In genomic region chr2:45849491-45850283, GRCh38 we compare ENCODE assay signal across 12 cellular contexts.
DNase-seq lines count a peak whose midpoint lies in the region; ATAC-seq, FAIRE-seq and TF ChIP-seq lines count a peak whose summit lies in the region.
"Had no signal": no experiment of that assay in that cellular context is flagged by ENCODE, and none has a peak within 500 bp of the region (broad histone marks: within the 10 kb centered on the region; RNA-seq: fewer than 3 reads in every experiment).

No MANE protein-coding gene starts in this region.

- peaks cover 10% of the 10 kb centered on the region for H3K4me1 Mint-ChIP-seq in T-helper 17 cell

- SMC1A ChIA-PET in GM12878 (lab: Charles Lee; ENCODE audit: uncharacterized antibody, unreplicated experiment) = interaction anchor here (0.8 to 12.5 kb wide), 13 partner anchors 9 to 197 kb away, joined by 3 to 246 read pairs (median 5); no protein-coding TSS in a partner anchor

- POLR2A ChIA-PET in GM12878 (lab: Charles Lee) = interaction anchor here (0.5 to 5.7 kb wide), 9 partner anchors 10 to 40 kb away, joined by 3 to 77 read pairs (median 4); no protein-coding TSS in a partner anchor

- H4K20me1 ChIP-seq in Karpas-422 (ENCODE audit: insufficient read depth, low read depth, low read length) (no peaks in the 10 kb centered on the region), GM12878 (ENCODE audit: control insufficient read depth, insufficient read depth) (no peaks in the 10 kb centered on the region), osteoblast (ENCODE audit: insufficient read depth, low read length) (no peaks in the 10 kb centered on the region)

- H3K4me3 Mint-ChIP-seq in T-helper 17 cell = no peak overlapping the region

- in situ Hi-C loops in GM12878 (cut with MboI) = no loop called here

- DNase-seq in DMS 273 (lab: John Stamatoyannopoulos, UW; ENCODE audit: unreplicated experiment) (peak; percentile 37), DMS 273 treated with DMSO at 0.1 percent for 48 hours (lab: John Stamatoyannopoulos, UW) (no peak), Karpas-422 (no peak), GM12878 (ENCODE audit: low read depth, low spot score) (no peak), osteoblast (ENCODE audit: insufficient read length, low spot score, missing footprints) (peak; percentile 79), medulla oblongata (ENCODE audit: extremely low spot score) (no peak), T-helper 17 cell (no peak)
- DNase-seq: dorsolateral prefrontal cortex, NCI-H2029 had no signal

- no peak for TF ChIP-seq EP300 in GM12878 (IDR thresholded peaks at IDR 0.05; ENCODE audit: borderline replicate concordance in 1 of 2, control insufficient read depth in 1 of 2, low read depth in 2 of 2, low read length in 2 of 2)

- CTCF ChIA-PET in GM12878 (lab: Yijun Ruan, JAX) = interaction anchor here (0.7 to 4.7 kb wide), 5 partner anchors 8 to 197 kb away, joined by 3 to 25 read pairs (median 10); no protein-coding TSS in a partner anchor

- WGBS in GM12878 (ENCODE audit: insufficient coverage, insufficient replicate concordance, low lambda C conversion rate, missing lambda C conversion rate) = 49% methylated on average over 7 of the region's 7 CpGs

- H2AFZ ChIP-seq in Karpas-422 (ENCODE audit: low read length) (no peak overlapping the region), GM12878 (ENCODE audit: control insufficient read depth, low read depth, low read length) (no peak overlapping the region), osteoblast (ENCODE audit: low read length) (no peak overlapping the region)

- no peak overlapping the region for H3K27ac Mint-ChIP-seq in T-helper 17 cell
- H3K27ac Mint-ChIP-seq: progenitor cell of endocrine pancreas had no signal

- H3K27me3 Mint-ChIP-seq in T-helper 17 cell = no peaks in the 10 kb centered on the region

- TF ChIP-seq CTCF in GM12878 (IDR thresholded peaks at IDR 0.05 in 2 of 3, conservative IDR thresholded peaks at IDR 0.05 in 1 of 3; ENCODE audit: control insufficient read depth in 2 of 3, extremely low read depth in 1 of 3, insufficient read depth in 1 of 3, low read depth in 3 of 3, low read length in 3 of 3) = no peak
- no peak for TF ChIP-seq CTCF in osteoblast (IDR thresholded peaks at IDR 0.05; ENCODE audit: extremely low read depth, low read depth, low read length)

- peak; percentile 73 for ATAC-seq in GM12878
- no peak for ATAC-seq in T-helper 17 cell
- no peak for ATAC-seq in GM18907 (IDR thresholded peaks at IDR 0.05; ENCODE audit: unreplicated experiment)

- H3K27ac ChIP-seq in Karpas-422 (ENCODE audit: low read length) (peak overlapping the region; percentile 99), GM12878 (ENCODE audit: control insufficient read depth, insufficient read depth) (peak overlapping the region; percentile 34; the same call in 1 of the 2 replicates), osteoblast (ENCODE audit: low read depth, low read length) (peak overlapping the region; percentile 5)
- H3K27ac ChIP-seq: 22Rv1 had no signal

- H3K36me3 ChIP-seq in Karpas-422 (ENCODE audit: insufficient read depth, low read length) (peaks cover 56% of the 10 kb centered on the region), GM12878 (ENCODE audit: control insufficient read depth in 2 of 2, insufficient read depth in 2 of 2, low read length in 1 of 2) (peaks cover 2 to 5% of the 10 kb centered on the region in 2 experiments; a peak in 3 of 4 replicates), osteoblast (ENCODE audit: insufficient read depth, low read length) (no peaks in the 10 kb centered on the region)

- no peaks in the 10 kb centered on the region for H3K36me3 Mint-ChIP-seq in T-helper 17 cell (ENCODE audit: low read depth)

- TF ChIP-seq RAD21 in GM12878 (IDR thresholded peaks at IDR 0.05; ENCODE audit: insufficient read depth, low read depth, low read length) = no peak

- no peaks in the 10 kb centered on the region for H3K27me3 ChIP-seq in Karpas-422 (ENCODE audit: low read length)
- no peaks in the 10 kb centered on the region for H3K27me3 ChIP-seq in GM12878 (replicated peaks in 1 of 2; ENCODE audit: control insufficient read depth in 2 of 2, insufficient read depth in 2 of 2, low read length in 1 of 2)
- H3K27me3 ChIP-seq in osteoblast (ENCODE audit: insufficient read depth, low read length) = no peaks in the 10 kb centered on the region
- H3K27me3 ChIP-seq: dorsolateral prefrontal cortex had no signal

- H3K9me3 ChIP-seq in Karpas-422 (ENCODE audit: low read length) (no peaks in the 10 kb centered on the region), GM12878 (replicated peaks; ENCODE audit: control insufficient read depth, insufficient read depth, low read length) (peaks cover 4% of the 10 kb centered on the region; the same call in 2 of the 3 replicates), osteoblast (ENCODE audit: low read depth, low read length) (no peaks in the 10 kb centered on the region), T-helper 17 cell (ENCODE audit: control insufficient read depth, low read length, poor library complexity, severe bottlenecking) (no peaks in the 10 kb centered on the region)

- H3K9me2 ChIP-seq in Karpas-422 (replicated peaks; ENCODE audit: insufficient read depth, low read length) = no peaks in the 10 kb centered on the region

- no peak overlapping the region for H3K4me3 ChIP-seq in Karpas-422 (ENCODE audit: low read length)
- H3K4me3 ChIP-seq in GM12878 = no peak overlapping the region
- no peak overlapping the region for H3K4me3 ChIP-seq in osteoblast (ENCODE audit: insufficient read depth, low read length)
- H3K4me3 ChIP-seq: dorsolateral prefrontal cortex had no signal

- H3K79me2 ChIP-seq in Karpas-422 (ENCODE audit: low read length) = peaks cover 100% of the 10 kb centered on the region
- no peaks in the 10 kb centered on the region; the same call in 1 of the 2 replicates for H3K79me2 ChIP-seq in GM12878 (ENCODE audit: control insufficient read depth, insufficient read depth, low read length)
- H3K79me2 ChIP-seq in osteoblast (ENCODE audit: insufficient read depth, low read length) = no peaks in the 10 kb centered on the region

- intact Hi-C loops in GM12878 (cut with micrococcal nuclease; ENCODE audit: unreplicated experiment) = no loop called here

- no TSS peak for BruUV-seq in GM12878 (replicated peaks; lab: Mats Ljungman, UMichigan)

- H3K4me1 ChIP-seq in Karpas-422 (ENCODE audit: low read length) = peaks cover 93% of the 10 kb centered on the region
- peaks cover 34% of the 10 kb centered on the region for H3K4me1 ChIP-seq in GM12878 (ENCODE audit: control insufficient read depth, insufficient read depth, low read length)
- peaks cover 28% of the 10 kb centered on the region for H3K4me1 ChIP-seq in osteoblast (ENCODE audit: insufficient read depth, low read length)

- H3K4me2 ChIP-seq in Karpas-422 (ENCODE audit: low read depth, low read length, poor library complexity, severe bottlenecking) (peak overlapping the region; percentile 58), GM12878 (ENCODE audit: control insufficient read depth, insufficient read depth) (0 out of 2 replicates have a peak overlapping the region, but pooled peaks have one; percentile 22), osteoblast (ENCODE audit: insufficient read depth, low read length) (peak overlapping the region; percentile 61)

- TF ChIP-seq POLR2A in GM12878 (IDR thresholded peaks at IDR 0.05; ENCODE audit: low read depth, low read length) = no peak

- H3K9ac ChIP-seq in Karpas-422 (ENCODE audit: low read length) = 0 out of 2 replicates have a peak overlapping the region, but pooled peaks have one; percentile 5
- no peak overlapping the region for H3K9ac ChIP-seq in GM12878 (ENCODE audit: control insufficient read depth, insufficient read depth, low read length)

- RAD21 ChIA-PET in GM12878 (lab: Charles Lee; ENCODE audit: unreplicated experiment) = interaction anchor here (0.6 to 7.6 kb wide), 10 partner anchors 8 to 200 kb away, joined by 3 to 111 read pairs (median 8); no protein-coding TSS in a partner anchor

- FAIRE-seq in GM12878 (lab: Jason Lieb, UNC) = no peak

TF ChIP-seq in GM12878, 131 proteins besides CTCF, POLR2A, EP300 and RAD21 (continues in another document):
- TF ChIP-seq POU2F2 (IDR thresholded peaks at IDR 0.05; ENCODE audit: borderline replicate concordance, low read depth, low read length) (no peak), IRF4 (IDR thresholded peaks at IDR 0.05; ENCODE audit: low read depth, low read length) (peak; percentile 77; the same call in 1 of the 2 replicates), YY1 (IDR thresholded peaks at IDR 0.05; ENCODE audit: low read depth, low read length) (peak; percentile 31; the same call in 1 of the 2 replicates), SMAD5 (IDR thresholded peaks at IDR 0.05; ENCODE audit: low read depth) (no peak), PAX5 (IDR thresholded peaks at IDR 0.05; ENCODE audit: borderline replicate concordance, low read depth, low read length) (no peak), HCFC1 (IDR thresholded peaks at IDR 0.05; ENCODE audit: low read length) (no peak), KDM1A (IDR thresholded peaks at IDR 0.05; ENCODE audit: borderline replicate concordance) (no peak), RFX5 (IDR thresholded peaks at IDR 0.05; ENCODE audit: low read depth, low read length) (no peak), BMI1 (IDR thresholded peaks at IDR 0.05; ENCODE audit: borderline replicate concordance) (no peak)

Comparison
In these comparisons a context has a peak if more than half of its experiments do, and no peak if none do; other contexts are left out.
1. DNase-seq: peak in DMS 273 (single experiment) and osteoblast (single experiment); none in DMS 273 treated with DMSO at 0.1 percent for 48 hours (single experiment), Karpas-422 (single experiment), GM12878 (single experiment), medulla oblongata (single experiment) and T-helper 17 cell (0 of 3).
2. H3K27ac ChIP-seq: peak in every context shown above with its lines; median percentile 99 in Karpas-422; 34 in GM12878; 5 in osteoblast.
3. Peak in every context shown above with its lines, with median percentiles within 50 percentile points of each other: H3K4me2 ChIP-seq.